1 cellular context compared by ENCODE assay signal in genomic region chr7:142508251-142508650, GRCh38.
TF ChIP-seq lines count a peak whose summit lies in the region.

No MANE protein-coding gene starts in this region.

TF ChIP-seq in HepG2, 621 proteins besides CTCF, POLR2A, EP300 and RAD21 (continued from another document):
- TF ChIP-seq ZNF280D (CRISPR knock-in tag; IDR thresholded peaks at IDR 0.05), result no peak
TF ChIP-seq in HepG2: peak in this region for 0.
